In the genomic region with DNA sequence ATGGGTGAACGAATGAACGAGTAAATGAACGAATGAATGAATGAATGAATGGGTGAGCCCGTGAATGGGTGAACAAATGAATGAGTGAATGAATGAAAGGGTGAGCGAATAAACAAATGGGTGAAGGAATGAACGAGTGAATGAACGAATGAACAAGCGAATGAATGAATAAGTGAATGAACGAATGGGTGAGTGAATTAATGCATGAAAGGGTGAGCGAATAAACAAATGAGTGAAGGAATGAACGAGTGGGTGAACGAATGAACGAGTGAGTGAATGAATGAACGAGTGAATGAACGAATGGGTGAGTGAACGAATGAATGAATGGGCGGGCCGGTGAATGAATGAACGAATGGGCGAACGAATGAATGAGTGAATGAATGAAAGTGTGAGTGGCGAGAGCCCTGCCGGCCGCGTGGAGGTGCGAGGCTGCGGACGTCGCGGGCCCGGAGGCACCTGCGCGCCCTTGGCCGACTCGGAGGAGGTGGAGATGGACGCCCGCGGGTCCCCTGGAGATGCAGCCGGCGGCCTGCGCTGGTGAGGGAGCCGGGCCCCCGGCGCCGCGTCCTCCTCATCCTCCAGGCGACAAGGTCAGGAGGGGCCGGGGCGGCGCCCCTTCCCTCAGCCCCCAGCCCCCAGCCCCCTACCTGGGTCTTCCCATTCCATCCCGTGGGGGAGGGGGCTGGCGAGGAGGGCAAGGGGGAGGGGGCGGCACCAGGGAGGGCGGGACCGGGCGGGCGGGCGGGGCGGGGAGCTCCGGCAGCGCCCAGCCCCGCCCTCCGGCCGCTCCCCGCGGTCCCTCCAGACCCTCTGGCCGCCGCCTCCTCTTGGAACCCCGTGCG, we compare ENCODE assay signal across 15 cellular contexts. TPM values are rescaled to one million over a fixed set of nuclear protein-coding genes. Genes with fewer than 3 reads are reported as not detected.
DNase-seq lines count a peak whose midpoint lies in the region; ATAC-seq and TF ChIP-seq lines count a peak whose summit lies in the region.
"Had no signal": no experiment of that assay in that cellular context is flagged by ENCODE, and none has a peak within 500 bp of the region (broad histone marks: within the 10 kb centered on the region; RNA-seq: fewer than 3 reads in every experiment).

No MANE protein-coding gene starts in this region.

- no peak for TF ChIP-seq EP300 in gastroesophageal sphincter (IDR thresholded peaks at IDR 0.05)

- DNase-seq in left ventricle myocardium inferior (no peak), right atrium auricular region (ENCODE audit: low spot score) (no peak), NT2/D1 (ENCODE audit: low read depth, low spot score) (no peak), iPS DF 6.9 (ENCODE audit: low read depth, low spot score) (no peak), EL (no peak), ureter (ENCODE audit: low spot score) (no peak), HCEC 1CT (no peak)
- DNase-seq: DND-41; mesenchymal stem cell; stimulated activated naive CD4-positive, alpha-beta T cell treated with Interleukin-2 at 50 U/mL for 16 hours had no signal

- H3K4me3 ChIP-seq in left ventricle myocardium inferior (peak overlapping the region; percentile 17), right atrium auricular region (peak overlapping the region in 1 of 2 donors; percentile 22), NT2/D1 (ENCODE audit: insufficient read length, low read depth) (peak overlapping the region; percentile 29), iPS DF 6.9 (ENCODE audit: low read length) (peak overlapping the region; percentile 55; the same call in 1 of the 2 replicates), gastroesophageal sphincter (peak overlapping the region in 1 of 2 donors; percentile 14)
- H3K4me3 ChIP-seq: skin epidermis had no signal

- intact Hi-C loops in left ventricle myocardium inferior (cut with micrococcal nuclease), result no loop called here

- H3K27me3 ChIP-seq in left ventricle myocardium inferior (ENCODE audit: low read depth) (peaks cover 74% of the 10 kb centered on the region), right atrium auricular region (peaks cover 17% of the 10 kb centered on the region in 2 donors), NT2/D1 (ENCODE audit: insufficient read depth, insufficient read length) (peaks cover 12% of the 10 kb centered on the region), iPS DF 6.9 (ENCODE audit: control insufficient read depth, insufficient read depth, low read length) (0 out of 2 replicates have a peak, but pooled peaks cover 1% of the 10 kb centered on the region), gastroesophageal sphincter (peaks cover 83% of the 10 kb centered on the region)

- no peak overlapping the region for H3K27ac ChIP-seq in left ventricle myocardium inferior (replicated peaks)
- no peak overlapping the region for H3K27ac ChIP-seq in right atrium auricular region
- no peak overlapping the region for H3K27ac ChIP-seq in iPS DF 6.9 (ENCODE audit: low read length)
- H3K27ac ChIP-seq in gastroesophageal sphincter, result no peak overlapping the region
- H3K27ac ChIP-seq: ascending aorta, skin epidermis had no signal

- WGBS in iPS DF 6.9 (ENCODE audit: insufficient coverage, insufficient read length), result 100% methylated on average over 7 of the region's 70 CpGs
- 23 to 28% methylated on average over 30 to 36 of the region's 70 CpGs for WGBS in gastroesophageal sphincter (ENCODE audit: low coverage in 1 of 2), 2 donors

- H3K36me3 ChIP-seq in left ventricle myocardium inferior, result no peaks in the 10 kb centered on the region
- no peaks in the 10 kb centered on the region for H3K36me3 ChIP-seq in right atrium auricular region
- H3K36me3 ChIP-seq in NT2/D1 (ENCODE audit: insufficient read depth, insufficient read length, low read length), result no peaks in the 10 kb centered on the region
- no peaks in the 10 kb centered on the region for H3K36me3 ChIP-seq in iPS DF 6.9 (ENCODE audit: control insufficient read depth, insufficient read depth, low read length)
- H3K36me3 ChIP-seq in gastroesophageal sphincter, result no peaks in the 10 kb centered on the region
- H3K36me3 ChIP-seq: ascending aorta had no signal

- ATAC-seq in gastroesophageal sphincter, result no peak
- ATAC-seq: activated CD4-positive, CD25-positive, alpha-beta regulatory T cell treated with anti-CD3 and anti-CD28 coated beads, Interleukin-2, amount 50 U/mL, for 24 hours had no signal

- peak overlapping the region; percentile 14 for H3K9ac ChIP-seq in NT2/D1 (ENCODE audit: insufficient read length, low read depth)

- no peak for TF ChIP-seq POLR2A in gastroesophageal sphincter (IDR thresholded peaks at IDR 0.05)

- H3K9me3 ChIP-seq in left ventricle myocardium inferior (replicated peaks) (no peaks in the 10 kb centered on the region), right atrium auricular region (no peaks in the 10 kb centered on the region), NT2/D1 (ENCODE audit: insufficient read depth, low read length) (no peaks in the 10 kb centered on the region), iPS DF 6.9 (ENCODE audit: control insufficient read depth, insufficient read depth, low read length) (no peaks in the 10 kb centered on the region), gastroesophageal sphincter (no peaks in the 10 kb centered on the region)
- H3K9me3 ChIP-seq: ascending aorta had no signal

- H3K4me1 ChIP-seq in left ventricle myocardium inferior, result peaks cover 7% of the 10 kb centered on the region
- peaks cover 0 to 9% of the 10 kb centered on the region in 2 donors for H3K4me1 ChIP-seq in right atrium auricular region
- peaks cover 6% of the 10 kb centered on the region for H3K4me1 ChIP-seq in NT2/D1 (ENCODE audit: insufficient read depth, insufficient read length)
- no peaks in the 10 kb centered on the region for H3K4me1 ChIP-seq in iPS DF 6.9 (ENCODE audit: control insufficient read depth, insufficient read depth, low read length)
- H3K4me1 ChIP-seq in gastroesophageal sphincter, result peaks cover 0 to 10% (median 0%) of the 10 kb centered on the region in 3 donors
- H3K4me1 ChIP-seq: ascending aorta had no signal

- TF ChIP-seq CTCF in left ventricle myocardium inferior (IDR thresholded peaks at IDR 0.05; ENCODE audit: borderline replicate concordance) (no peak), right atrium auricular region (IDR thresholded peaks at IDR 0.05) (no peak), gastroesophageal sphincter (IDR thresholded peaks at IDR 0.05) (no peak)

RNA-seq across cellular contexts. Expression of gene ANKRD24, which starts 15.4 kb away (rescaled TPM):
- 0.22 TPM for total RNA-seq in left ventricle myocardium inferior
- total RNA-seq in right atrium auricular region, result 1 to 10 TPM in 1 of 2 donors, under 1 TPM in 1; 0.39 to 1.7 TPM
- total RNA-seq in gastroesophageal sphincter, result 1 to 10 TPM in 3 of 4 donors, under 1 TPM in 1; 0.12 to 2.6 (median 1.2) TPM
- total RNA-seq in ureter, result 2.7 TPM
- total RNA-seq: ascending aorta had no signal

RNA-seq across cellular contexts. Expression of gene SIRT6, which starts 15.5 kb away (rescaled TPM):
- total RNA-seq in left ventricle myocardium inferior (12.9 TPM), right atrium auricular region (10 to 100 TPM; 10.9 to 15.9 TPM), gastroesophageal sphincter (10 to 100 TPM; 10.0 to 35.0 (median 27.1) TPM), ureter (23.9 TPM)

RNA-seq across cellular contexts. Expression of gene EBI3, which starts 31.5 kb away (rescaled TPM):
- total RNA-seq in left ventricle myocardium inferior (0.49 TPM), right atrium auricular region (1 to 10 TPM; 1.7 to 2.6 TPM), gastroesophageal sphincter (1 to 10 TPM in 1 of 4 donors, under 1 TPM in 2, not detected in 1; 0.54 to 8.2 (median 0.96) TPM), ureter (1.5 TPM)
- total RNA-seq: ascending aorta, fibroblast of lung had no signal

RNA-seq across cellular contexts. Expression of gene CREB3L3, which starts 44.4 kb away (rescaled TPM):
- total RNA-seq in left ventricle myocardium inferior, result not detected
- total RNA-seq in right atrium auricular region, result not detected
- total RNA-seq in gastroesophageal sphincter, result not detected
- not detected for total RNA-seq in ureter

RNA-seq across cellular contexts. Expression of gene YJU2, which starts 49.0 kb away (rescaled TPM):
- total RNA-seq in left ventricle myocardium inferior, result 10.2 TPM
- total RNA-seq in right atrium auricular region, result 10 to 100 TPM in 1 of 2 donors, 1 to 10 TPM in 1; 9.1 to 17.6 TPM
- 10 to 100 TPM; 20.0 to 24.6 (median 21.6) TPM for total RNA-seq in gastroesophageal sphincter
- 22.2 TPM for total RNA-seq in ureter
